In the genomic region with DNA sequence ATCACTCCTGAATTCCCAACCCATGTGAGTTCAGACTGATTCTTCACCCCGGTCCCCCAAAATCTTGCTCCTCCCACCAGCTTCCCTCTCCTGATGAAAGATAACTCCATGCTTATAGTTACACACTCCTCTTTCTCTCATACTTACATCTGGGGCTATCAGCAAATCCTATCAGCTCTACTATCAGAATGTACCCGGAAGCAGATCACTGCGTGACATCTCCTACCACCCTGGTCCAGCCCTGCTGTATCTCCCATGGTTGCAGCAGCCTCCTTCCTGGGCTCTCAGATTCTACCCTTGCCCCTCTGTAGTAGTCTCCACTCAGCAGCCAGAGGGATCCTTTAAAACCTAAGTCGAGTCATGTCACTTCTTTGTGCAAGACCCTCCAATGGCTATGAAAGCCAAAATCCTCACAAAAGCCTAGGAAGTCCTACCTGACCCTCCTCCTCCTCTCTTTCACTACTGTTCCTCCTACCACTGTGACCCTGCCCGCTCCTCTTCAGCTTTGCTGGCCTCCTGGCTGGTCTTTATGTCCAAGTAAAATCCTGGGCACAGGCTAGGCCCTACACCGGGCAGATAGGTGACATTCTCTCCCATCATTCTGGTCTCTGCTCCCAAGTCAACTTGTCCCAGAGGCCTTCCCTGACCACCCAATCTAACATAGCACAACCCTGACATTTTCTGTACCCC, we compare ENCODE assay signal across 10 cellular contexts. TPM values are rescaled to one million over a fixed set of nuclear protein-coding genes. Genes with fewer than 3 reads are reported as not detected.
A peak's percentile ranks its signal among the peaks of the same experiment; 100 is the strongest.
DNase-seq lines count a peak whose midpoint lies in the region; ATAC-seq and TF ChIP-seq lines count a peak whose summit lies in the region.
"Had no signal": no experiment of that assay in that cellular context is flagged by ENCODE, and none has a peak within 500 bp of the region (broad histone marks: within the 10 kb centered on the region; RNA-seq: fewer than 3 reads in every experiment).

No MANE protein-coding gene starts in this region.

- POLR2A ChIA-PET in naive thymus-derived CD8-positive, alpha-beta T cell (lab: Charles Lee): interaction anchor here (0.6 kb wide), 1 partner anchor 71 kb away, joined by 3 read pairs; no protein-coding TSS in a partner anchor

- no peaks in the 10 kb centered on the region for H3K27me3 Mint-ChIP-seq in naive thymus-derived CD8-positive, alpha-beta T cell

- 91 to 95% methylated on average over 6 of the region's 6 CpGs for WGBS in tibial nerve, 2 donors

- H3K9me3 Mint-ChIP-seq in activated naive CD4-positive, alpha-beta T cell treated with anti-CD3 and anti-CD28 coated beads, Interleukin-2, amount 50 U/mL, for 72 hours: peaks cover 5 to 18% of the 10 kb centered on the region in 2 donors
- peaks cover 0 to 3% (median 0%) of the 10 kb centered on the region in 9 donors for H3K9me3 Mint-ChIP-seq in naive thymus-derived CD8-positive, alpha-beta T cell

- no peak for TF ChIP-seq POLR2A in tibial nerve (IDR thresholded peaks at IDR 0.05)

- H3K27me3 ChIP-seq in tibial nerve: no peaks in the 10 kb centered on the region

- peak overlapping the region in 3 of 10 donors; percentile 6 to 24 (median 12) for H3K4me3 Mint-ChIP-seq in naive thymus-derived CD8-positive, alpha-beta T cell

- ATAC-seq in activated naive CD4-positive, alpha-beta T cell treated with anti-CD3 and anti-CD28 coated beads, Interleukin-2, amount 50 U/mL, for 72 hours: no peak
- no peak for ATAC-seq in naive thymus-derived CD8-positive, alpha-beta T cell
- ATAC-seq in GM21423 (IDR thresholded peaks at IDR 0.05; ENCODE audit: unreplicated experiment) (no peak), GM18870 (IDR thresholded peaks at IDR 0.05; ENCODE audit: unreplicated experiment) (no peak)

- no peak for TF ChIP-seq EP300 in tibial nerve (IDR thresholded peaks at IDR 0.05)

- H3K27ac ChIP-seq in caudate nucleus (ENCODE audit: low read depth, low read length) (peak overlapping the region; percentile 47), tibial nerve (peak overlapping the region; percentile 85 to 97 (median 94))

- H3K36me3 Mint-ChIP-seq in activated naive CD4-positive, alpha-beta T cell treated with anti-CD3 and anti-CD28 coated beads, Interleukin-2, amount 50 U/mL, for 72 hours: peaks cover 8 to 21% of the 10 kb centered on the region in 2 donors
- no peaks in the 10 kb centered on the region for H3K36me3 Mint-ChIP-seq in naive thymus-derived CD8-positive, alpha-beta T cell

- H3K4me3 ChIP-seq in tibial nerve: no peak overlapping the region

- H3K36me3 ChIP-seq in tibial nerve: no peaks in the 10 kb centered on the region

- peak in 1 of 2 donors; percentile 30 for DNase-seq in activated naive CD4-positive, alpha-beta T cell treated with anti-CD3 and anti-CD28 coated beads, Interleukin-2, amount 50 U/mL, for 72 hours (ENCODE audit: low spot score in 2 of 2)
- DNase-seq in activated naive CD4-positive, alpha-beta T cell (lab: John Stamatoyannopoulos, UW): no peak
- DNase-seq in caudate nucleus (lab: John Stamatoyannopoulos, UW) (no peak), tibial nerve (ENCODE audit: low spot score in 2 of 2) (no peak), T-helper 9 cell (no peak)
- DNase-seq in naive thymus-derived CD8-positive, alpha-beta T cell: no peak
- DNase-seq: NCI-H2081 treated with DMSO at 0.1 percent for 48 hours had no signal

- H3K4me1 ChIP-seq in tibial nerve: peaks cover 0 to 40% (median 26%) of the 10 kb centered on the region in 4 donors

- H3K27ac Mint-ChIP-seq in activated naive CD4-positive, alpha-beta T cell treated with anti-CD3 and anti-CD28 coated beads, Interleukin-2, amount 50 U/mL, for 72 hours: peak overlapping the region; percentile 46 to 93
- H3K27ac Mint-ChIP-seq in naive thymus-derived CD8-positive, alpha-beta T cell: peak overlapping the region; percentile 74 to 94 (median 87)

- no peaks in the 10 kb centered on the region for H3K9me3 ChIP-seq in tibial nerve

- no peak for TF ChIP-seq CTCF in tibial nerve (IDR thresholded peaks at IDR 0.05)

- peaks cover 27 to 38% (median 35%) of the 10 kb centered on the region in 4 donors for H3K4me1 Mint-ChIP-seq in naive thymus-derived CD8-positive, alpha-beta T cell

RNA-seq across cellular contexts. Expression of gene XIRP1, which starts 16.2 kb away (rescaled TPM):
- 1 to 10 TPM in 1 of 2 donors, under 1 TPM in 1; 0.14 to 4.1 TPM for total RNA-seq in activated naive CD4-positive, alpha-beta T cell treated with anti-CD3 and anti-CD28 coated beads, Interleukin-2, amount 50 U/mL, for 72 hours
- not detected for total RNA-seq in naive thymus-derived CD8-positive, alpha-beta T cell
- not detected for polyA plus RNA-seq in naive thymus-derived CD8-positive, alpha-beta T cell
- total RNA-seq in tibial nerve: not detected
- total RNA-seq: renal cortical epithelial cell had no signal

RNA-seq across cellular contexts. Expression of gene CSRNP1, which starts 22.8 kb away (rescaled TPM):
- 10 to 100 TPM; 72.9 to 87.1 TPM for total RNA-seq in activated naive CD4-positive, alpha-beta T cell treated with anti-CD3 and anti-CD28 coated beads, Interleukin-2, amount 50 U/mL, for 72 hours
- total RNA-seq in naive thymus-derived CD8-positive, alpha-beta T cell: 10 to 100 TPM; 15.0 to 17.4 TPM
- polyA plus RNA-seq in naive thymus-derived CD8-positive, alpha-beta T cell: 10 to 100 TPM in 2 of 3 donors, 1 to 10 TPM in 1; 8.0 to 17.1 (median 10.9) TPM
- 10 to 100 TPM; 48.3 to 72.8 (median 66.0) TPM for total RNA-seq in tibial nerve
